In genomic region chr3:81516042-81516441, GRCh38 we compare ENCODE assay signal across 1 cellular context.
TF ChIP-seq lines count a peak whose summit lies in the region.

No MANE protein-coding gene starts in this region.

TF ChIP-seq in IMR-90, 13 proteins besides CTCF, POLR2A, EP300 and RAD21 (continued from another document):
- TF ChIP-seq RCOR1 (IDR thresholded peaks at IDR 0.05; ENCODE audit: insufficient replicate concordance, low read length) (no peak), FOS (IDR thresholded peaks at IDR 0.05; ENCODE audit: low read depth, low read length) (no peak), CEBPB (IDR thresholded peaks at IDR 0.05; ENCODE audit: low read depth, low read length) (no peak), MXI1 (IDR thresholded peaks at IDR 0.05; ENCODE audit: borderline replicate concordance, low read depth, low read length) (no peak), CHD1 (IDR thresholded peaks at IDR 0.05; ENCODE audit: low read depth, low read length) (no peak)
- TF ChIP-seq, protein P1, sequence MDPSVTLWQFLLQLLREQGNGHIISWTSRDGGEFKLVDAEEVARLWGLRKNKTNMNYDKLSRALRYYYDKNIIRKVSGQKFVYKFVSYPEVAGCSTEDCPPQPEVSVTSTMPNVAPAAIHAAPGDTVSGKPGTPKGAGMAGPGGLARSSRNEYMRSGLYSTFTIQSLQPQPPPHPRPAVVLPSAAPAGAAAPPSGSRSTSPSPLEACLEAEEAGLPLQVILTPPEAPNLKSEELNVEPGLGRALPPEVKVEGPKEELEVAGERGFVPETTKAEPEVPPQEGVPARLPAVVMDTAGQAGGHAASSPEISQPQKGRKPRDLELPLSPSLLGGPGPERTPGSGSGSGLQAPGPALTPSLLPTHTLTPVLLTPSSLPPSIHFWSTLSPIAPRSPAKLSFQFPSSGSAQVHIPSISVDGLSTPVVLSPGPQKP (IDR thresholded peaks at IDR 0.05; ENCODE audit: borderline replicate concordance, low read depth, low read length), result no peak
